In genomic region chr5:94808497-94808896, GRCh38 we compare ENCODE assay signal across 25 cellular contexts.
A peak's percentile ranks its signal among the peaks of the same experiment; 100 is the strongest.
DNase-seq lines count a peak whose midpoint lies in the region; ATAC-seq, FAIRE-seq and TF ChIP-seq lines count a peak whose summit lies in the region.
"Had no signal": no experiment of that assay in that cellular context is flagged by ENCODE, and none has a peak within 500 bp of the region (broad histone marks: within the 10 kb centered on the region; RNA-seq: fewer than 3 reads in every experiment).

No MANE protein-coding gene starts in this region.

- peak in 1 of 2 donors; percentile 59 for ATAC-seq in natural killer cell treated with Interleukin-12 subunit alpha and Interleukin-12 subunit beta and Interleukin-15 and Interleukin-18, amount 100 ng/mL, for 72 hours
- ATAC-seq in natural killer cell, result no peak
- ATAC-seq: A549; CD8-positive, alpha-beta T cell had no signal

- peak; percentile 15 for FAIRE-seq in GM18507 (lab: Jason Lieb, UNC)
- FAIRE-seq: A204.1, A549, D721Med had no signal

- H3K36me3 Mint-ChIP-seq in natural killer cell treated with Interleukin-12 subunit alpha and Interleukin-12 subunit beta and Interleukin-15 and Interleukin-18, amount 100 ng/mL, for 72 hours, result no peaks in the 10 kb centered on the region
- H3K36me3 Mint-ChIP-seq in natural killer cell, result no peaks in the 10 kb centered on the region
- H3K36me3 Mint-ChIP-seq: CD4-positive, alpha-beta memory T cell; CD4-positive, CD25-positive, alpha-beta regulatory T cell; CD8-positive, alpha-beta memory T cell; CD8-positive, alpha-beta T cell had no signal

- no peaks in the 10 kb centered on the region for H3K9me3 Mint-ChIP-seq in natural killer cell treated with Interleukin-12 subunit alpha and Interleukin-12 subunit beta and Interleukin-15 and Interleukin-18, amount 100 ng/mL, for 72 hours
- no peaks in the 10 kb centered on the region for H3K9me3 Mint-ChIP-seq in natural killer cell
- H3K9me3 Mint-ChIP-seq: CD4-positive, alpha-beta memory T cell; CD4-positive, alpha-beta T cell; CD8-positive, alpha-beta memory T cell; CD8-positive, alpha-beta T cell had no signal

- no peak for TF ChIP-seq CTCF in natural killer cell (IDR thresholded peaks at IDR 0.05)

- DNase-seq in natural killer cell treated with Interleukin-12 subunit alpha and Interleukin-12 subunit beta and Interleukin-15 and Interleukin-18, amount 100 ng/mL, for 72 hours (ENCODE audit: low spot score), result no peak
- no peak for DNase-seq in natural killer cell
- DNase-seq in GM18507 (ENCODE audit: extremely low spot score, insufficient read length, low read depth), result no peak
- DNase-seq in stimulated activated CD4-positive, alpha-beta T cell treated with anti-CD3 and anti-CD28 coated beads, Interleukin-4, amount 100 ng/mL, for 4 hours, result no peak
- DNase-seq: 8988T; ACHN; AML-193; BE2C; Caco-2; Calu3; CD4-positive, alpha-beta memory T cell; CD4-positive, alpha-beta T cell; CD8-positive, alpha-beta memory T cell; CD8-positive, alpha-beta T cell; COR-L47; DMS153; DMS53; DND-41; EL had no signal

- H3K27ac Mint-ChIP-seq in natural killer cell treated with Interleukin-12 subunit alpha and Interleukin-12 subunit beta and Interleukin-15 and Interleukin-18, amount 100 ng/mL, for 72 hours, result peak overlapping the region; percentile 3 to 30
- H3K27ac Mint-ChIP-seq in natural killer cell, result no peak overlapping the region
- H3K27ac Mint-ChIP-seq: B cell; CD14-positive monocyte; CD4-positive, alpha-beta memory T cell; CD4-positive, alpha-beta T cell; CD4-positive, CD25-positive, alpha-beta regulatory T cell; CD8-positive, alpha-beta memory T cell; CD8-positive, alpha-beta T cell had no signal

- peaks cover 7 to 10% of the 10 kb centered on the region in 2 donors for H3K4me1 Mint-ChIP-seq in natural killer cell treated with Interleukin-12 subunit alpha and Interleukin-12 subunit beta and Interleukin-15 and Interleukin-18, amount 100 ng/mL, for 72 hours (ENCODE audit: low read depth in 2 of 2)
- H3K4me1 Mint-ChIP-seq in natural killer cell, result no peaks in the 10 kb centered on the region
- H3K4me1 Mint-ChIP-seq: B cell; CD14-positive monocyte; CD4-positive, alpha-beta memory T cell; CD8-positive, alpha-beta memory T cell had no signal

- intact Hi-C loops in natural killer cell (cut with micrococcal nuclease), result no loop called here

- H3K4me3 Mint-ChIP-seq in natural killer cell treated with Interleukin-12 subunit alpha and Interleukin-12 subunit beta and Interleukin-15 and Interleukin-18, amount 100 ng/mL, for 72 hours, result peak overlapping the region; percentile 48
- no peak overlapping the region for H3K4me3 Mint-ChIP-seq in natural killer cell
- H3K4me3 Mint-ChIP-seq: B cell; CD14-positive monocyte; CD4-positive, alpha-beta memory T cell; CD4-positive, alpha-beta T cell; CD4-positive, CD25-positive, alpha-beta regulatory T cell; CD8-positive, alpha-beta memory T cell; CD8-positive, alpha-beta T cell had no signal

- peaks cover 0 to 2% of the 10 kb centered on the region in 2 donors for H3K27me3 Mint-ChIP-seq in natural killer cell treated with Interleukin-12 subunit alpha and Interleukin-12 subunit beta and Interleukin-15 and Interleukin-18, amount 100 ng/mL, for 72 hours
- peaks cover 0 to 19% of the 10 kb centered on the region in 2 donors for H3K27me3 Mint-ChIP-seq in natural killer cell (ENCODE audit: low read depth in 2 of 2)
- H3K27me3 Mint-ChIP-seq: CD4-positive, alpha-beta T cell had no signal

Comparison
In these comparisons a context has a peak if more than half of its experiments do, and no peak if none do; other contexts are left out.
1. H3K27ac Mint-ChIP-seq: peak in natural killer cell treated with Interleukin-12 subunit alpha and Interleukin-12 subunit beta and Interleukin-15 and Interleukin-18, amount 100 ng/mL, for 72 hours (2 of 2); none in natural killer cell (0 of 2).